In genomic region chr1:155166373-155167165, GRCh38 we compare ENCODE assay signal across 8 cellular contexts. TPM values are rescaled to one million over a fixed set of nuclear protein-coding genes. Genes with fewer than 3 reads are reported as not detected.
DNase-seq lines count a peak whose midpoint lies in the region; TF ChIP-seq lines count a peak whose summit lies in the region.

No MANE protein-coding gene starts in this region.

- H3K36me3 Mint-ChIP-seq in HFFc6 (ENCODE audit: low read depth) = peaks cover 7% of the 10 kb centered on the region; the same call in 1 of the 2 replicates
- peaks cover 15 to 16% of the 10 kb centered on the region in 2 donors for H3K36me3 Mint-ChIP-seq in CD4-positive, alpha-beta memory T cell

- no peak overlapping the region for H3K27ac ChIP-seq in OCI-LY3 (ENCODE audit: low read length)
- no peak overlapping the region for H3K27ac ChIP-seq in osteoblast (ENCODE audit: low read depth, low read length)
- H3K27ac ChIP-seq in CD4-positive, alpha-beta memory T cell (ENCODE audit: low read depth, low read length) = no peak overlapping the region

- DNase-seq in GDM1 (lab: John Stamatoyannopoulos, UW) = peak; percentile 83
- peak; percentile 34 for DNase-seq in germinal center (ENCODE audit: low spot score)
- DNase-seq in osteoblast (ENCODE audit: insufficient read length, low spot score, missing footprints) = peak; percentile 62
- no peak for DNase-seq in HuH-7.5 (ENCODE audit: low spot score)
- no peak for DNase-seq in effector CD8-positive, alpha-beta T cell (lab: John Stamatoyannopoulos, UW)
- no peak for DNase-seq in HFFc6
- DNase-seq in CD4-positive, alpha-beta memory T cell = no peak

- TF ChIP-seq CTCF in OCI-LY3 (IDR thresholded peaks at IDR 0.05; ENCODE audit: low read depth, low read length) (no peak), osteoblast (IDR thresholded peaks at IDR 0.05; ENCODE audit: extremely low read depth, low read depth, low read length) (no peak), HFFc6 (IDR thresholded peaks at IDR 0.05) (no peak)

- CTCF ChIA-PET in CD4-positive, alpha-beta memory T cell (lab: Charles Lee; ENCODE audit: partially characterized antibody) = interaction anchor here (1.0 to 12.5 kb wide), 12 partner anchors 11 to 122 kb away, joined by 3 to 229 read pairs (median 4); partner anchors contain the start of gene SLC50A1

- H3K4me1 ChIP-seq in OCI-LY3 (ENCODE audit: low read length) (peaks cover 10% of the 10 kb centered on the region), osteoblast (ENCODE audit: insufficient read depth, low read length) (peaks cover 4% of the 10 kb centered on the region)
- H3K4me1 ChIP-seq in CD4-positive, alpha-beta memory T cell (ENCODE audit: insufficient read depth, low read length) = peaks cover 15% of the 10 kb centered on the region

- H3K4me1 Mint-ChIP-seq in HFFc6 (ENCODE audit: low read depth) = peaks cover 7% of the 10 kb centered on the region
- peaks cover 7 to 20% (median 19%) of the 10 kb centered on the region in 4 donors for H3K4me1 Mint-ChIP-seq in CD4-positive, alpha-beta memory T cell

- H3K9me3 ChIP-seq in OCI-LY3 (ENCODE audit: insufficient read depth, low read length) = no peaks in the 10 kb centered on the region
- no peaks in the 10 kb centered on the region for H3K9me3 ChIP-seq in osteoblast (ENCODE audit: low read depth, low read length)
- H3K9me3 ChIP-seq in CD4-positive, alpha-beta memory T cell (ENCODE audit: control insufficient read depth in 1 of 2, low read length in 2 of 2) = no peaks in the 10 kb centered on the region

- peaks cover 11% of the 10 kb centered on the region for H3K27me3 Mint-ChIP-seq in HFFc6 (ENCODE audit: insufficient read depth)
- H3K27me3 Mint-ChIP-seq in CD4-positive, alpha-beta memory T cell = no peaks in the 10 kb centered on the region

- H3K27me3 ChIP-seq in OCI-LY3 (ENCODE audit: low read depth, low read length) (no peaks in the 10 kb centered on the region), osteoblast (ENCODE audit: insufficient read depth, low read length) (peaks cover 11% of the 10 kb centered on the region)
- no peaks in the 10 kb centered on the region for H3K27me3 ChIP-seq in CD4-positive, alpha-beta memory T cell (ENCODE audit: insufficient read depth, low read length)

- H3K4me3 ChIP-seq in OCI-LY3 (ENCODE audit: low read length) (peak overlapping the region; percentile 77), osteoblast (ENCODE audit: insufficient read depth, low read length) (no peak overlapping the region)
- no peak overlapping the region for H3K4me3 ChIP-seq in CD4-positive, alpha-beta memory T cell (ENCODE audit: low read length in 2 of 2)

- intact Hi-C loops in CD4-positive, alpha-beta memory T cell (cut with micrococcal nuclease) = loop anchor here (1.0 kb wide), 1 partner anchor 75 kb away; no protein-coding TSS in a partner anchor

- POLR2A ChIA-PET in CD4-positive, alpha-beta memory T cell (lab: Charles Lee; ENCODE audit: partially characterized antibody) = interaction anchor here (1.1 to 2.1 kb wide), 2 partner anchors 75 to 81 kb away, joined by 3 to 14 read pairs; no protein-coding TSS in a partner anchor

- no peak overlapping the region for H3K27ac Mint-ChIP-seq in HFFc6
- peak overlapping the region in 2 of 7 donors; percentile 9 to 37 for H3K27ac Mint-ChIP-seq in CD4-positive, alpha-beta memory T cell

- no peak overlapping the region for H3K4me3 Mint-ChIP-seq in HFFc6
- H3K4me3 Mint-ChIP-seq in CD4-positive, alpha-beta memory T cell = no peak overlapping the region

- H3K4me2 ChIP-seq in OCI-LY3 (ENCODE audit: low read length) = peak overlapping the region; percentile 95
- no peak overlapping the region for H3K4me2 ChIP-seq in osteoblast (ENCODE audit: insufficient read depth, low read length)

- no peaks in the 10 kb centered on the region for H3K9me3 Mint-ChIP-seq in HFFc6
- H3K9me3 Mint-ChIP-seq in CD4-positive, alpha-beta memory T cell = peaks cover 0 to 2% (median 0%) of the 10 kb centered on the region in 8 donors

- peak overlapping the region; percentile 41; the same call in 1 of the 2 replicates for H3K9ac ChIP-seq in OCI-LY3 (ENCODE audit: low read length)

- H3K36me3 ChIP-seq in OCI-LY3 (replicated peaks; ENCODE audit: low read depth, low read length) (peaks cover 15% of the 10 kb centered on the region), osteoblast (ENCODE audit: insufficient read depth, low read length) (peaks cover 26% of the 10 kb centered on the region)
- peaks cover 18% of the 10 kb centered on the region for H3K36me3 ChIP-seq in CD4-positive, alpha-beta memory T cell (ENCODE audit: insufficient read depth, low read length)

- H4K20me1 ChIP-seq in OCI-LY3 (ENCODE audit: insufficient read depth, low read length) (no peaks in the 10 kb centered on the region), osteoblast (ENCODE audit: insufficient read depth, low read length) (peaks cover 14% of the 10 kb centered on the region)

- peak overlapping the region; percentile 53; the same call in 1 of the 2 replicates for H2AFZ ChIP-seq in OCI-LY3 (ENCODE audit: low read depth, low read length)
- no peak overlapping the region for H2AFZ ChIP-seq in osteoblast (ENCODE audit: low read length)

- H3K79me2 ChIP-seq in OCI-LY3 (ENCODE audit: low read length) (peaks cover 2% of the 10 kb centered on the region; the same call in 1 of the 2 replicates), osteoblast (ENCODE audit: insufficient read depth, low read length) (peaks cover 7% of the 10 kb centered on the region)

RNA-seq across cellular contexts. Expression of gene KRTCAP2, which starts 6.5 kb away (rescaled TPM):
- total RNA-seq in osteoblast = 112 and 117 TPM in 2 replicates
- total RNA-seq in HFFc6 (2021; fragmentation: NEBNext Ultra II Directional; extraction: Animal tissue kit (Norgen Biotek cat#: 25700)) = 100 to 1,000 TPM; 231 to 351 (median 285) TPM
- 100 to 1,000 TPM; 173 to 180 TPM for total RNA-seq in CD4-positive, alpha-beta memory T cell
- 100 to 1,000 TPM; 469 to 488 TPM for polyA plus RNA-seq in CD4-positive, alpha-beta memory T cell

RNA-seq across cellular contexts. Expression of gene TRIM46, which starts 7.1 kb away (rescaled TPM):
- total RNA-seq in osteoblast = 3.2 and 3.3 TPM in 2 replicates
- total RNA-seq in HFFc6 (2021; fragmentation: NEBNext Ultra II Directional; extraction: Animal tissue kit (Norgen Biotek cat#: 25700)) = 1 to 10 TPM; 5.1 to 7.1 (median 6.1) TPM
- 1 to 10 TPM; 8.4 to 8.5 TPM for total RNA-seq in CD4-positive, alpha-beta memory T cell
- 1 to 10 TPM; 1.6 to 3.6 TPM for polyA plus RNA-seq in CD4-positive, alpha-beta memory T cell

RNA-seq across cellular contexts. Expression of gene DPM3, which starts 26.2 kb away (rescaled TPM):
- total RNA-seq in osteoblast = 15.9 and 34.4 TPM in 2 replicates
- 100 to 1,000 TPM in 1 of 6 experiments, 10 to 100 TPM in 5; 66.2 to 110 (median 86.2) TPM for total RNA-seq in HFFc6 (2021; fragmentation: NEBNext Ultra II Directional; extraction: Animal tissue kit (Norgen Biotek cat#: 25700))
- total RNA-seq in CD4-positive, alpha-beta memory T cell = 10 to 100 TPM; 51.6 to 53.6 TPM
- 100 to 1,000 TPM; 101 to 119 TPM for polyA plus RNA-seq in CD4-positive, alpha-beta memory T cell

RNA-seq across cellular contexts. Expression of gene SLC50A1, which starts 30.9 kb away (rescaled TPM):
- 34.5 and 38.0 TPM in 2 replicates for total RNA-seq in osteoblast
- total RNA-seq in HFFc6 (2021; fragmentation: NEBNext Ultra II Directional; extraction: Animal tissue kit (Norgen Biotek cat#: 25700)) = 10 to 100 TPM; 23.5 to 36.4 (median 29.5) TPM
- 10 to 100 TPM; 20.1 to 22.8 TPM for total RNA-seq in CD4-positive, alpha-beta memory T cell
- 10 to 100 TPM; 50.3 to 91.7 TPM for polyA plus RNA-seq in CD4-positive, alpha-beta memory T cell

RNA-seq across cellular contexts. Expression of gene EFNA1, which starts 38.9 kb away (rescaled TPM):
- 0.36 and 0.88 TPM in 2 replicates for total RNA-seq in osteoblast
- total RNA-seq in HFFc6 (2021; fragmentation: NEBNext Ultra II Directional; extraction: Animal tissue kit (Norgen Biotek cat#: 25700)) = under 1 TPM in 1 of 6 experiments, not detected in 5; 0.19 TPM
- total RNA-seq in CD4-positive, alpha-beta memory T cell = 1 to 10 TPM; 1.2 to 1.9 TPM
- 1 to 10 TPM in 1 of 2 donors, under 1 TPM in 1; 0.84 to 2.0 TPM for polyA plus RNA-seq in CD4-positive, alpha-beta memory T cell

Comparison
In these comparisons a context has a peak if more than half of its experiments do, and no peak if none do; other contexts are left out.
1. DNase-seq: peak in GDM1 (single experiment), germinal center (single experiment) and osteoblast (single experiment); none in HuH-7.5 (single experiment), effector CD8-positive, alpha-beta T cell (single experiment), HFFc6 (single experiment) and CD4-positive, alpha-beta memory T cell (0 of 5).